ENCODE assay signal across 1 cellular context in genomic region chr16:30941600-30942420, GRCh38.
TF ChIP-seq lines count a peak whose summit lies in the region.

No MANE protein-coding gene starts in this region.

TF ChIP-seq in GM12878, 131 proteins besides CTCF, POLR2A, EP300 and RAD21 (continued from another document):
- TF ChIP-seq ZBTB4 (CRISPR knock-in tag; IDR thresholded peaks at IDR 0.05) (no peak), HDGF (IDR thresholded peaks at IDR 0.05) (peak; percentile 57; the same call in 1 of the 2 replicates), RAD51 (IDR thresholded peaks at IDR 0.05) (peak; percentile 38; the same call in 1 of the 2 replicates), NBN (IDR thresholded peaks at IDR 0.05) (0 out of 2 replicates have a peak, but pooled peaks have one; percentile 64), PAX5 (IDR thresholded peaks at IDR 0.05; ENCODE audit: borderline replicate concordance, low read depth, low read length) (peak; percentile 47; the same call in 1 of the 2 replicates), ZNF592 (IDR thresholded peaks at IDR 0.05) (no peak), USF1 (IDR thresholded peaks at IDR 0.05; ENCODE audit: borderline replicate concordance, extremely low read length, insufficient read depth, low read depth, low read length) (peak; percentile 24), BMI1 (IDR thresholded peaks at IDR 0.05; ENCODE audit: borderline replicate concordance) (no peak), TCF12 (IDR thresholded peaks at IDR 0.05; ENCODE audit: low read depth, low read length) (no peak), SKIL (IDR thresholded peaks at IDR 0.05; ENCODE audit: low read depth, poor library complexity, severe bottlenecking) (no peak), NFIC (IDR thresholded peaks at IDR 0.05; ENCODE audit: low read depth, low read length) (no peak), FOXM1 (IDR thresholded peaks at IDR 0.05; ENCODE audit: low read depth, low read length) (no peak), YBX1 (IDR thresholded peaks at IDR 0.05) (no peak), JUNB (IDR thresholded peaks at IDR 0.05) (no peak), TAF1 (IDR thresholded peaks at IDR 0.05; ENCODE audit: borderline replicate concordance, low read depth, low read length) (no peak), GATAD2B (conservative IDR thresholded peaks at IDR 0.05; ENCODE audit: low read depth) (no peak), PRDM15 (CRISPR knock-in tag; IDR thresholded peaks at IDR 0.05) (no peak), NRF1 (conservative IDR thresholded peaks at IDR 0.05; ENCODE audit: low read depth, low read length) (no peak), ZSCAN29 (IDR thresholded peaks at IDR 0.05) (no peak), SP1 (IDR thresholded peaks at IDR 0.05; ENCODE audit: low read depth, low read length) (no peak), SUZ12 (IDR thresholded peaks at IDR 0.05; ENCODE audit: unreplicated experiment) (no peak), IKZF2 (IDR thresholded peaks at IDR 0.05) (no peak), EED (IDR thresholded peaks at IDR 0.05; ENCODE audit: low read depth) (no peak), IKZF1 (conservative IDR thresholded peaks at IDR 0.05) (0 out of 2 replicates have a peak, but pooled peaks have one; percentile 18), MTA2 (IDR thresholded peaks at IDR 0.05; ENCODE audit: low read depth) (no peak)
